Comparison of ENCODE assay signal across 22 cellular contexts in the genomic region with DNA sequence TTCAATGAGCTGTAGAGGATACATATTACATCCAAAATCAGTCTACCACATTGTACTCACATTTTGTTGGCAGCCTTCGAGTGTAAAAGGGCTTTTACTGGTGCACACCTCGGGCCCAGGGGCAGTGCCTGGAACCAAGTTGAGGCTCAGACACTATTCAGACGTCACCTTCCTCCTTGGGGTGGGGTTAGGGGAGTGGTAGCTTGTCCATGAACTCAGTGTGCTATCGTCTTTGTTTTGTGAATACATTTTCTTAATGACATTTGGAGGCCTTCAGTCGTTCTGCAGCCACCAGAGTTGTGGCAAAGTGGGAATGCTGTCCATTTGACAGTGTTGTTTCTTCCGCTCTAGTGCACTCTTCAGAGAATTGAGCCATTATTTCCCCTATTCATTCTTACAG.
"Had no signal": no experiment of that assay in that cellular context is flagged by ENCODE, and none has a peak within 500 bp of the region (broad histone marks: within the 10 kb centered on the region; RNA-seq: fewer than 3 reads in every experiment).

No MANE protein-coding gene starts in this region.

- DNase-seq: activated CD4-positive, alpha-beta T cell treated with anti-CD3 and anti-CD28 coated beads for 36 hours; activated CD8-positive, alpha-beta memory T cell treated with anti-CD3 and anti-CD28 coated beads, Interleukin-2, amount 50 U/mL, for 4 hours; activated CD8-positive, alpha-beta T cell treated with anti-CD3 and anti-CD28 coated beads, Interleukin-2, amount 10 ng/mL, durations not matched to agents 7 days and 5 days; activated effector memory CD4-positive, alpha-beta T cell treated with anti-CD3 and anti-CD28 coated beads, Interleukin-2, amount 50 U/mL, for 16 hours; activated T-cell treated with anti-CD3 and anti-CD28 coated beads, Interleukin-2, amount 50 U/mL, for 48 hours; amniotic stem cell; central memory CD4-positive, alpha-beta T cell; effector CD8-positive, alpha-beta T cell; nucleus accumbens; right cardiac atrium; stimulated activated CD4-positive, alpha-beta T cell treated with anti-CD3 and anti-CD28 coated beads, Interleukin-4, amount 100 ng/mL, for 4 hours; stimulated activated CD8-positive, alpha-beta memory T cell treated with anti-CD3 and anti-CD28 coated beads, Interleukin-4, amount 100 ng/mL, for 48 hours; stimulated activated naive CD8-positive, alpha-beta T cell treated with anti-CD3 and anti-CD28 coated beads, Interleukin-15, Interleukin-2, amounts not matched to agents 100 U/mL and 50 U/mL, for 24 hours; T-helper 17 cell; uterus had no signal

- H3K9me3 ChIP-seq: gastroesophageal sphincter, prostate gland, uterus had no signal

- H3K9me3 Mint-ChIP-seq: activated naive CD4-positive, alpha-beta T cell treated with anti-CD3 and anti-CD28 coated beads, Interleukin-2, amount 50 U/mL, for 72 hours; nephron had no signal

- H3K4me3 Mint-ChIP-seq: activated CD4-positive, alpha-beta T cell treated with anti-CD3 and anti-CD28 coated beads for 36 hours; activated CD8-positive, alpha-beta T cell treated with anti-CD3 and anti-CD28 coated beads, Interleukin-2, amount 10 ng/mL, durations not matched to agents 7 days and 5 days; brain; nephron; T-helper 17 cell had no signal

- H3K4me1 Mint-ChIP-seq: T-helper 17 cell had no signal

- H3K27ac ChIP-seq: gastroesophageal sphincter, prostate gland, uterus had no signal

- H3K27me3 Mint-ChIP-seq: activated CD4-positive, alpha-beta T cell treated with anti-CD3 and anti-CD28 coated beads for 36 hours; T-helper 17 cell had no signal

- H3K27ac Mint-ChIP-seq: activated CD4-positive, alpha-beta T cell treated with anti-CD3 and anti-CD28 coated beads for 36 hours; activated CD8-positive, alpha-beta T cell treated with anti-CD3 and anti-CD28 coated beads, Interleukin-2, amount 10 ng/mL, durations not matched to agents 7 days and 5 days; nephron had no signal

- FAIRE-seq: islet of Langerhans had no signal

- ATAC-seq: activated CD4-positive, alpha-beta T cell treated with anti-CD3 and anti-CD28 coated beads for 36 hours; activated CD8-positive, alpha-beta T cell treated with anti-CD3 and anti-CD28 coated beads, Interleukin-2, amount 10 ng/mL, durations not matched to agents 7 days and 5 days; activated naive CD4-positive, alpha-beta T cell treated with anti-CD3 and anti-CD28 coated beads, Interleukin-2, amount 50 U/mL, for 72 hours; gastroesophageal sphincter; right cardiac atrium; stimulated activated naive CD8-positive, alpha-beta T cell treated with anti-CD3 and anti-CD28 coated beads, Interleukin-15, Interleukin-2, amounts not matched to agents 100 U/mL and 50 U/mL, for 24 hours; T-helper 17 cell had no signal

- H3K4me3 ChIP-seq: gastroesophageal sphincter, prostate gland, skin epidermis, uterus had no signal

- H3K27me3 ChIP-seq: gastroesophageal sphincter, uterus had no signal

- H3K36me3 ChIP-seq: prostate gland, uterus had no signal
